In the genomic region with DNA sequence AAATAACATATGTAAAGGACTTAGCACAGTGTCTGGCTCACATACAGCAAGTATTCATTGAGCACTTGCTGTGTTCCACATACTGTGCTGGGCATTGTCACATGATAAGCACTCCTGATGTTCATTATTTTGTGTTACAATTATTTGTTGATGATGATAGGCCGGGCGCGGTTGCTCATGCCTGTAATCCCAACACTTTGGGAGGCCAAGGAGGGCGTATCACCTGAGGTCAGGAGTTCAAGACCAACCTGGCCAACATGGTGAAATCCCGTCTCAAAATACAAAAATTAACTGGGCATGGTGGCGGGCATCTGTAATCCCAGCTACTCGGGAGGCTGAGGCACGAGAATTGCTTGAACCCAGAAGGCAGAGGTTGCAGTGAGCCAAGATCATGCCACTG, we compare ENCODE assay signal across 1 cellular context. TPM values are rescaled to one million over a fixed set of nuclear protein-coding genes. Genes with fewer than 3 reads are reported as not detected.
"Had no signal": no experiment of that assay in that cellular context is flagged by ENCODE, and none has a peak within 500 bp of the region (broad histone marks: within the 10 kb centered on the region; RNA-seq: fewer than 3 reads in every experiment).

No MANE protein-coding gene starts in this region.

RNA-seq across cellular contexts. Expression of gene VILL, which starts 18.5 kb away (rescaled TPM):
- total RNA-seq: MCF 10A had no signal
